21 cellular contexts compared by ENCODE assay signal in genomic region chr1:22849770-22850169, GRCh38.
"Had no signal": no experiment of that assay in that cellular context is flagged by ENCODE, and none has a peak within 500 bp of the region (broad histone marks: within the 10 kb centered on the region; RNA-seq: fewer than 3 reads in every experiment).

No MANE protein-coding gene starts in this region.

- DNase-seq: activated B cell treated with CpG ODN at 0.5 μM for 24 hours; activated CD4-positive, alpha-beta memory T cell treated with anti-CD3 and anti-CD28 coated beads for 36 hours; activated CD4-positive, alpha-beta T cell treated with anti-CD3 and anti-CD28 coated beads for 36 hours; activated effector memory CD4-positive, alpha-beta T cell treated with anti-CD3 and anti-CD28 coated beads, Interleukin-2, amount 50 U/mL, for 16 hours; activated naive CD4-positive, alpha-beta T cell treated with anti-CD3 and anti-CD28 coated beads, Interleukin-2, amount 10 ng/mL, durations not matched to agents 7 days and 5 days; amygdala; central memory CD4-positive, alpha-beta T cell; effector memory CD8-positive, alpha-beta T cell; esophagus squamous epithelium; gastrocnemius medialis; hippocampal formation; kidney glomerular epithelial cell; left ventricle myocardium superior; mammary epithelial cell; small intestine had no signal

- H3K36me3 ChIP-seq: esophagus squamous epithelium, gastrocnemius medialis had no signal

- FAIRE-seq: colon, endothelial cell of umbilical vein, small intestine had no signal

- H3K4me1 Mint-ChIP-seq: activated naive CD4-positive, alpha-beta T cell treated with anti-CD3 and anti-CD28 coated beads, Interleukin-2, amount 10 ng/mL, durations not matched to agents 7 days and 5 days had no signal

- H3K4me1 ChIP-seq: gastrocnemius medialis had no signal

- H3K4me3 ChIP-seq: esophagus squamous epithelium, gastrocnemius medialis had no signal

- H3K9me3 ChIP-seq: esophagus squamous epithelium, gastrocnemius medialis had no signal

- H3K36me3 Mint-ChIP-seq: activated CD4-positive, alpha-beta memory T cell treated with anti-CD3 and anti-CD28 coated beads for 36 hours; activated naive CD4-positive, alpha-beta T cell treated with anti-CD3 and anti-CD28 coated beads, Interleukin-2, amount 10 ng/mL, durations not matched to agents 7 days and 5 days; natural killer cell treated with Interleukin-12 subunit alpha and Interleukin-12 subunit beta and Interleukin-15 and Interleukin-18, amount 100 ng/mL, for 72 hours; stimulated activated memory B cell treated with anti-CD40 and anti-IgM and Interleukin-4, amounts not matched to agents 10 μg/mL and 1 μg/mL and 100 μg/mL, for 72 hours had no signal

- H3K4me3 Mint-ChIP-seq: activated B cell treated with CpG ODN at 0.5 μM for 24 hours; activated CD4-positive, alpha-beta memory T cell treated with anti-CD3 and anti-CD28 coated beads for 36 hours; activated CD4-positive, alpha-beta T cell treated with anti-CD3 and anti-CD28 coated beads for 36 hours; activated naive CD4-positive, alpha-beta T cell treated with anti-CD3 and anti-CD28 coated beads, Interleukin-2, amount 10 ng/mL, durations not matched to agents 7 days and 5 days; effector memory CD8-positive, alpha-beta T cell; natural killer cell treated with Interleukin-12 subunit alpha and Interleukin-12 subunit beta and Interleukin-15 and Interleukin-18, amount 100 ng/mL, for 72 hours; stimulated activated memory B cell treated with anti-CD40 and anti-IgM and Interleukin-4, amounts not matched to agents 10 μg/mL and 1 μg/mL and 100 μg/mL, for 72 hours; T-helper 1 cell treated with Interleukin-12 subunit alpha and Interleukin-12 subunit beta and Interleukin-4 antibody, amounts not matched to agents 30 μg/mL and 1 μg/mL, for 36 hours had no signal

- ATAC-seq: activated CD4-positive, alpha-beta T cell treated with anti-CD3 and anti-CD28 coated beads for 36 hours; effector memory CD8-positive, alpha-beta T cell; gastrocnemius medialis; left ventricle myocardium superior; natural killer cell treated with Interleukin-12 subunit alpha and Interleukin-12 subunit beta and Interleukin-15 and Interleukin-18, amount 100 ng/mL, for 72 hours; sciatic nerve; stimulated activated memory B cell treated with anti-CD40 and anti-IgM and Interleukin-4, amounts not matched to agents 10 μg/mL and 1 μg/mL and 100 μg/mL, for 72 hours had no signal

- H3K27ac Mint-ChIP-seq: activated B cell treated with CpG ODN at 0.5 μM for 24 hours; activated CD4-positive, alpha-beta memory T cell treated with anti-CD3 and anti-CD28 coated beads for 36 hours; activated CD4-positive, alpha-beta T cell treated with anti-CD3 and anti-CD28 coated beads for 36 hours; activated naive CD4-positive, alpha-beta T cell treated with anti-CD3 and anti-CD28 coated beads, Interleukin-2, amount 10 ng/mL, durations not matched to agents 7 days and 5 days; effector memory CD8-positive, alpha-beta T cell; natural killer cell treated with Interleukin-12 subunit alpha and Interleukin-12 subunit beta and Interleukin-15 and Interleukin-18, amount 100 ng/mL, for 72 hours; stimulated activated memory B cell treated with anti-CD40 and anti-IgM and Interleukin-4, amounts not matched to agents 10 μg/mL and 1 μg/mL and 100 μg/mL, for 72 hours; T-helper 1 cell treated with Interleukin-12 subunit alpha and Interleukin-12 subunit beta and Interleukin-4 antibody, amounts not matched to agents 30 μg/mL and 1 μg/mL, for 36 hours had no signal

- H3K9me3 Mint-ChIP-seq: activated B cell treated with CpG ODN at 0.5 μM for 24 hours; activated CD4-positive, alpha-beta memory T cell treated with anti-CD3 and anti-CD28 coated beads for 36 hours; activated naive CD4-positive, alpha-beta T cell treated with anti-CD3 and anti-CD28 coated beads, Interleukin-2, amount 10 ng/mL, durations not matched to agents 7 days and 5 days; effector memory CD8-positive, alpha-beta T cell; natural killer cell treated with Interleukin-12 subunit alpha and Interleukin-12 subunit beta and Interleukin-15 and Interleukin-18, amount 100 ng/mL, for 72 hours; stimulated activated memory B cell treated with anti-CD40 and anti-IgM and Interleukin-4, amounts not matched to agents 10 μg/mL and 1 μg/mL and 100 μg/mL, for 72 hours; T-helper 1 cell treated with Interleukin-12 subunit alpha and Interleukin-12 subunit beta and Interleukin-4 antibody, amounts not matched to agents 30 μg/mL and 1 μg/mL, for 36 hours had no signal

- H3K27ac ChIP-seq: esophagus squamous epithelium, gastrocnemius medialis had no signal
